1 cellular context compared by ENCODE assay signal in genomic region chr1:166090244-166090643, GRCh38.
TF ChIP-seq lines count a peak whose summit lies in the region.

No MANE protein-coding gene starts in this region.

TF ChIP-seq in GM12878, 131 proteins besides CTCF, POLR2A, EP300 and RAD21 (continued from another document):
- TF ChIP-seq, protein P1, sequence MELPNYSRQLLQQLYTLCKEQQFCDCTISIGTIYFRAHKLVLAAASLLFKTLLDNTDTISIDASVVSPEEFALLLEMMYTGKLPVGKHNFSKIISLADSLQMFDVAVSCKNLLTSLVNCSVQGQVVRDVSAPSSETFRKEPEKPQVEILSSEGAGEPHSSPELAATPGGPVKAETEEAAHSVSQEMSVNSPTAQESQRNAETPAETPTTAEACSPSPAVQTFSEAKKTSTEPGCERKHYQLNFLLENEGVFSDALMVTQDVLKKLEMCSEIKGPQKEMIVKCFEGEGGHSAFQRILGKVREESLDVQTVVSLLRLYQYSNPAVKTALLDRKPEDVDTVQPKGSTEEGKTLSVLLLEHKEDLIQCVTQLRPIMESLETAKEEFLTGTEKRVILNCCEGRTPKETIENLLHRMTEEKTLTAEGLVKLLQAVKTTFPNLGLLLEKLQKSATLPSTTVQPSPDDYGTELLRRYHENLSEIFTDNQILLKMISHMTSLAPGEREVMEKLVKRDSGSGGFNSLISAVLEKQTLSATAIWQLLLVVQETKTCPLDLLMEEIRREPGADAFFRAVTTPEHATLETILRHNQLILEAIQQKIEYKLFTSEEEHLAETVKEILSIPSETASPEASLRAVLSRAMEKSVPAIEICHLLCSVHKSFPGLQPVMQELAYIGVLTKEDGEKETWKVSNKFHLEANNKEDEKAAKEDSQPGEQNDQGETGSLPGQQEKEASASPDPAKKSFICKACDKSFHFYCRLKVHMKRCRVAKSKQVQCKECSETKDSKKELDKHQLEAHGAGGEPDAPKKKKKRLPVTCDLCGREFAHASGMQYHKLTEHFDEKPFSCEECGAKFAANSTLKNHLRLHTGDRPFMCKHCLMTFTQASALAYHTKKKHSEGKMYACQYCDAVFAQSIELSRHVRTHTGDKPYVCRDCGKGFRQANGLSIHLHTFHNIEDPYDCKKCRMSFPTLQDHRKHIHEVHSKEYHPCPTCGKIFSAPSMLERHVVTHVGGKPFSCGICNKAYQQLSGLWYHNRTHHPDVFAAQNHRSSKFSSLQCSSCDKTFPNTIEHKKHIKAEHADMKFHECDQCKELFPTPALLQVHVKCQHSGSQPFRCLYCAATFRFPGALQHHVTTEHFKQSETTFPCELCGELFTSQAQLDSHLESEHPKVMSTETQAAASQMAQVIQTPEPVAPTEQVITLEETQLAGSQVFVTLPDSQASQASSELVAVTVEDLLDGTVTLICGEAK (IDR thresholded peaks at IDR 0.05; ENCODE audit: borderline replicate concordance): no peak
- TF ChIP-seq CBX5 (IDR thresholded peaks at IDR 0.05; ENCODE audit: low read depth): no peak
- TF ChIP-seq, protein P2, sequence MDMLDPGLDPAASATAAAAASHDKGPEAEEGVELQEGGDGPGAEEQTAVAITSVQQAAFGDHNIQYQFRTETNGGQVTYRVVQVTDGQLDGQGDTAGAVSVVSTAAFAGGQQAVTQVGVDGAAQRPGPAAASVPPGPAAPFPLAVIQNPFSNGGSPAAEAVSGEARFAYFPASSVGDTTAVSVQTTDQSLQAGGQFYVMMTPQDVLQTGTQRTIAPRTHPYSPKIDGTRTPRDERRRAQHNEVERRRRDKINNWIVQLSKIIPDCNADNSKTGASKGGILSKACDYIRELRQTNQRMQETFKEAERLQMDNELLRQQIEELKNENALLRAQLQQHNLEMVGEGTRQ (IDR thresholded peaks at IDR 0.05; ENCODE audit: borderline replicate concordance, low read depth, low read length): no peak
- no peak for TF ChIP-seq SMAD5 (IDR thresholded peaks at IDR 0.05; ENCODE audit: low read depth)
- no peak for TF ChIP-seq E2F8 (IDR thresholded peaks at IDR 0.05; ENCODE audit: low read depth, partially characterized antibody)
- no peak for TF ChIP-seq GATAD2B (conservative IDR thresholded peaks at IDR 0.05; ENCODE audit: low read depth)
- no peak for TF ChIP-seq POU2F2 (IDR thresholded peaks at IDR 0.05; ENCODE audit: borderline replicate concordance, low read depth, low read length)
- no peak for TF ChIP-seq NFXL1 (IDR thresholded peaks at IDR 0.05; ENCODE audit: borderline replicate concordance)
- TF ChIP-seq PKNOX1 (IDR thresholded peaks at IDR 0.05): no peak
